8 cellular contexts compared by ENCODE assay signal in the genomic region with DNA sequence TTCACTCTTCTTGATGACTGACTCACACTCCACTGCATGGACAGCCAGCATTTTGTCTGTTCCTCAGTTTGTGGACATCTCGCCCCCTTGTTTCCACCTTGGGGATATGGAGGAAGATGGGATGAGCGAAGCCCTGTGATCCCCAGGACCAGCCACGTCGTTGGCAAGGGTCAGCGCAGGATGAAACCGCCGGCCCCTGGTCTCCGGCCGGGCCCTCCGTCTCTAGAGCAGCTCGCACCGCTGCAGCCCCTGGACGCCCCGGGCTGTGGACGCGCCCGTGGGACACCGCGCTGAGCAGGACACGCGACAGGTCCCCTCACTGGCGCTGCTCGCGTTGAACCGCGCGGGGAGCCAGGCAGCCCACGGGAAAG. TPM values are rescaled to one million over a fixed set of nuclear protein-coding genes. Genes with fewer than 3 reads are reported as not detected.
DNase-seq lines count a peak whose midpoint lies in the region; ATAC-seq and TF ChIP-seq lines count a peak whose summit lies in the region.

No MANE protein-coding gene starts in this region.

- intact Hi-C loops in A673 (cut with micrococcal nuclease; ENCODE audit: unreplicated experiment): no loop called here
- intact Hi-C loops in activated T-helper 2 cell treated with anti-CD3 and anti-CD28 coated beads, Interferon-gamma antibody, Interleukin-2, Interleukin-4, amounts not matched to agents 10 μg/mL and 5 μg/mL and 100 μg/mL, durations not matched to agents 14 hours and 24 hours and 36 hours (cut with micrococcal nuclease): no loop called here

- BruUV-seq in A673 (replicated peaks; lab: Mats Ljungman, UMichigan): TSS peak; percentile 83

- no peaks in the 10 kb centered on the region for H3F3A ChIP-seq in smooth muscle cell (ENCODE audit: low read depth)

- H3K9me3 Mint-ChIP-seq in activated T-helper 2 cell treated with anti-CD3 and anti-CD28 coated beads, Interferon-gamma antibody, Interleukin-2, Interleukin-4, amounts not matched to agents 10 μg/mL and 5 μg/mL and 100 μg/mL, durations not matched to agents 14 hours and 24 hours and 36 hours: no peaks in the 10 kb centered on the region

- H3K27me3 ChIP-seq in A673 (replicated peaks; ENCODE audit: insufficient read depth, low read depth, low read length, poor library complexity) (no peaks in the 10 kb centered on the region), iPS DF 6.9 (ENCODE audit: control insufficient read depth, insufficient read depth, low read length) (no peaks in the 10 kb centered on the region), smooth muscle cell (ENCODE audit: low read depth) (no peaks in the 10 kb centered on the region)

- H3K27ac ChIP-seq in A673 (ENCODE audit: low read depth, low read length, poor library complexity, severe bottlenecking) (peak overlapping the region; percentile 78), iPS DF 6.9 (ENCODE audit: low read length) (no peak overlapping the region), smooth muscle cell (ENCODE audit: low read depth) (peak overlapping the region; percentile 45)

- peaks cover 40% of the 10 kb centered on the region for H4K20me1 ChIP-seq in smooth muscle cell (ENCODE audit: low read depth)

- peak; percentile 27 for ATAC-seq in GM18909 (IDR thresholded peaks at IDR 0.05; ENCODE audit: poor library complexity, unreplicated experiment)
- ATAC-seq in HG03342 (IDR thresholded peaks at IDR 0.05; ENCODE audit: unreplicated experiment): peak; percentile 25

- peak overlapping the region; percentile 98 for H3K4me2 ChIP-seq in smooth muscle cell

- H3K9me3 ChIP-seq in A673 (ENCODE audit: low read depth, low read length, poor library complexity, severe bottlenecking) (no peaks in the 10 kb centered on the region), iPS DF 6.9 (ENCODE audit: control insufficient read depth, insufficient read depth, low read length) (no peaks in the 10 kb centered on the region), smooth muscle cell (replicated peaks; ENCODE audit: low read depth) (no peaks in the 10 kb centered on the region)

- TF ChIP-seq CTCF in A673 (conservative IDR thresholded peaks at IDR 0.05; ENCODE audit: low read depth, low read length) (no peak), smooth muscle cell (IDR thresholded peaks at IDR 0.05; ENCODE audit: borderline replicate concordance, insufficient read depth, poor library complexity, severe bottlenecking) (no peak)

- peaks cover 39% of the 10 kb centered on the region for H3K79me2 ChIP-seq in smooth muscle cell (ENCODE audit: low read depth)

- peak overlapping the region; percentile 98 for H2AFZ ChIP-seq in smooth muscle cell (ENCODE audit: low read depth)

- WGBS in iPS DF 6.9 (ENCODE audit: insufficient coverage, insufficient read length): no CpG with 5 or more reads among the region's 28 CpGs
- WGBS in smooth muscle cell (ENCODE audit: low lambda C conversion rate): 3% methylated on average over 28 of the region's 28 CpGs

- CTCF ChIA-PET in A673 (lab: Charles Lee): interaction anchor here (0.6 to 0.7 kb wide), 3 partner anchors 136 to 1238 kb away, joined by 3 to 4 read pairs (median 4); no protein-coding TSS in a partner anchor

- DNase-seq in A673 (ENCODE audit: low spot score) (no peak), iPS DF 6.9 (ENCODE audit: low read depth, low spot score) (no peak), smooth muscle cell (lab: John Stamatoyannopoulos, UW; ENCODE audit: unreplicated experiment) (no peak), NCI-H446 treated with DMSO at 0.1 percent for 48 hours (lab: John Stamatoyannopoulos, UW) (no peak), globus pallidus (ENCODE audit: low spot score) (no peak)
- DNase-seq in activated T-helper 2 cell treated with anti-CD3 and anti-CD28 coated beads, Interferon-gamma antibody, Interleukin-2, Interleukin-4, amounts not matched to agents 10 μg/mL and 5 μg/mL and 100 μg/mL, durations not matched to agents 14 hours and 24 hours and 36 hours (ENCODE audit: low spot score): no peak

- peaks cover 2% of the 10 kb centered on the region for H3K36me3 ChIP-seq in A673 (ENCODE audit: insufficient read depth, low read length, poor library complexity, severe bottlenecking)
- no peaks in the 10 kb centered on the region for H3K36me3 ChIP-seq in iPS DF 6.9 (ENCODE audit: control insufficient read depth, insufficient read depth, low read length)
- no peaks in the 10 kb centered on the region for H3K36me3 ChIP-seq in smooth muscle cell (ENCODE audit: low read depth)

- peaks cover 27% of the 10 kb centered on the region for H3K4me1 Mint-ChIP-seq in activated T-helper 2 cell treated with anti-CD3 and anti-CD28 coated beads, Interferon-gamma antibody, Interleukin-2, Interleukin-4, amounts not matched to agents 10 μg/mL and 5 μg/mL and 100 μg/mL, durations not matched to agents 14 hours and 24 hours and 36 hours (ENCODE audit: low read depth)

- peak overlapping the region; percentile 89 for H3K4me3 Mint-ChIP-seq in activated T-helper 2 cell treated with anti-CD3 and anti-CD28 coated beads, Interferon-gamma antibody, Interleukin-2, Interleukin-4, amounts not matched to agents 10 μg/mL and 5 μg/mL and 100 μg/mL, durations not matched to agents 14 hours and 24 hours and 36 hours (ENCODE audit: low read depth)

- POLR2A ChIA-PET in A673 (lab: Charles Lee; ENCODE audit: low non-redundant PET): interaction anchor here (0.7 kb wide), 1 partner anchor 147 kb away, joined by 7 read pairs; no protein-coding TSS in a partner anchor

- H3K4me1 ChIP-seq in A673 (ENCODE audit: insufficient read depth, low read length, poor library complexity, severe bottlenecking) (peaks cover 13% of the 10 kb centered on the region), iPS DF 6.9 (ENCODE audit: control insufficient read depth, insufficient read depth, low read length) (peaks cover 2% of the 10 kb centered on the region; the same call in 1 of the 2 replicates), smooth muscle cell (ENCODE audit: low read depth) (peaks cover 7% of the 10 kb centered on the region)

- H3K4me3 ChIP-seq in A673 (ENCODE audit: low read depth, low read length, poor library complexity, severe bottlenecking): peak overlapping the region; percentile 91
- peak overlapping the region; percentile 73 for H3K4me3 ChIP-seq in iPS DF 6.9 (ENCODE audit: low read length)
- H3K4me3 ChIP-seq in smooth muscle cell: peak overlapping the region; percentile 86

- H3K9ac ChIP-seq in smooth muscle cell (ENCODE audit: low read depth): peak overlapping the region; percentile 73

- peak overlapping the region; percentile 87 for H3K27ac Mint-ChIP-seq in activated T-helper 2 cell treated with anti-CD3 and anti-CD28 coated beads, Interferon-gamma antibody, Interleukin-2, Interleukin-4, amounts not matched to agents 10 μg/mL and 5 μg/mL and 100 μg/mL, durations not matched to agents 14 hours and 24 hours and 36 hours

- peaks cover 23% of the 10 kb centered on the region for H3K36me3 Mint-ChIP-seq in activated T-helper 2 cell treated with anti-CD3 and anti-CD28 coated beads, Interferon-gamma antibody, Interleukin-2, Interleukin-4, amounts not matched to agents 10 μg/mL and 5 μg/mL and 100 μg/mL, durations not matched to agents 14 hours and 24 hours and 36 hours (ENCODE audit: low read depth)

- H3K27me3 Mint-ChIP-seq in activated T-helper 2 cell treated with anti-CD3 and anti-CD28 coated beads, Interferon-gamma antibody, Interleukin-2, Interleukin-4, amounts not matched to agents 10 μg/mL and 5 μg/mL and 100 μg/mL, durations not matched to agents 14 hours and 24 hours and 36 hours (ENCODE audit: low read depth): no peaks in the 10 kb centered on the region

RNA-seq across cellular contexts. Expression of a gene that starts 0.6 kb away (rescaled TPM):
- 75.9 and 83.4 TPM in 2 replicates for total RNA-seq in A673 (2021)
- 93.9 and 101 TPM in 2 replicates for total RNA-seq in activated T-helper 2 cell treated with anti-CD3 and anti-CD28 coated beads, Interferon-gamma antibody, Interleukin-2, Interleukin-4, amounts not matched to agents 10 μg/mL and 5 μg/mL and 100 μg/mL, durations not matched to agents 14 hours and 24 hours and 36 hours
- total RNA-seq in smooth muscle cell: 5.9 and 14.6 TPM in 2 replicates
- polyA plus RNA-seq in smooth muscle cell: 30.4 and 36.1 TPM in 2 replicates
